In the genomic region with DNA sequence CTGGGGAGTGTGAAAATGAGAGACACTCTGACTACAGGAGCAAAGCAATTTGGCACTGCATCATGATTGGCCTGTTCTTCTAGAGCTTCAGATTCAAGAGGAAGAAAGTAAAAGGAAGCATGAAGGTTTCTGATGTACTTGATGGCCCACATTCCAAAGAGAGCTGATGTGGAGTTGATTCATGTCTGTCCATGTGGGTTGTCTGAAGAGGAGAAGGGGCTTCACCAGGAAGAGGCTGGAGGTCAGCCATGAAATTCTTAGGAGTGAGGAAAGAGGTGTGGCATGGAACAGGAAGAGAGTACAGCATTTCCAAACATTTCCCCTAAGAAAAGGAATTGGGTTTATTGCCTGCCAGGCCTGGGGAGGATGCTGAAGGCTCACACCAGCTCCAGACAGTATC, we compare ENCODE assay signal across 30 cellular contexts.
DNase-seq lines count a peak whose midpoint lies in the region; ATAC-seq and TF ChIP-seq lines count a peak whose summit lies in the region.
"Had no signal": no experiment of that assay in that cellular context is flagged by ENCODE, and none has a peak within 500 bp of the region (broad histone marks: within the 10 kb centered on the region; RNA-seq: fewer than 3 reads in every experiment).

No MANE protein-coding gene starts in this region.

- H3K4me3 ChIP-seq in MG63 (no peak overlapping the region), gastroesophageal sphincter (no peak overlapping the region), skeletal muscle tissue (ENCODE audit: low read length in 3 of 3) (no peak overlapping the region)
- H3K4me3 ChIP-seq: adrenal gland, right atrium auricular region, upper lobe of right lung had no signal

- no peak overlapping the region for H3K4me3 Mint-ChIP-seq in chondrocyte (ENCODE audit: unreplicated experiment)
- no peak overlapping the region for H3K4me3 Mint-ChIP-seq in glutamatergic neuron (ENCODE audit: unreplicated experiment)
- H3K4me3 Mint-ChIP-seq: activated CD4-positive, alpha-beta T cell treated with anti-CD3 and anti-CD28 coated beads, Interleukin-2, amount 10 ng/mL, durations not matched to agents 24 days and 14 days; activated T-cell treated with anti-CD3 and anti-CD28 coated beads, Interleukin-2, amount 50 U/mL, for 24 hours; brain; natural killer cell; stimulated activated effector memory CD8-positive, alpha-beta T cell treated with anti-CD3 and anti-CD28 coated beads, Interleukin-12 subunit alpha, Interleukin-12 subunit beta, amount 100 ng/mL, for 72 hours had no signal

- H3K9me3 ChIP-seq in MG63 (no peaks in the 10 kb centered on the region), gastroesophageal sphincter (no peaks in the 10 kb centered on the region), skeletal muscle tissue (ENCODE audit: control insufficient read depth in 3 of 3, low read length in 3 of 3) (no peaks in the 10 kb centered on the region)
- H3K9me3 ChIP-seq: adrenal gland, right atrium auricular region, upper lobe of right lung had no signal

- TF ChIP-seq CTCF in chondrocyte (IDR thresholded peaks at IDR 0.05) (no peak), gastroesophageal sphincter (IDR thresholded peaks at IDR 0.05) (no peak), glutamatergic neuron (IDR thresholded peaks at IDR 0.05; ENCODE audit: partially characterized antibody, unreplicated experiment) (no peak)

- peaks cover 7 to 52% (median 8%) of the 10 kb centered on the region in 3 donors for H3K4me1 ChIP-seq in gastroesophageal sphincter
- H3K4me1 ChIP-seq in skeletal muscle tissue (ENCODE audit: control insufficient read depth in 3 of 3, insufficient read depth in 3 of 3, low read length in 3 of 3) = peaks cover 39 to 52% (median 40%) of the 10 kb centered on the region in 3 donors
- H3K4me1 ChIP-seq: adrenal gland, parathyroid adenoma had no signal

- H3K9me3 Mint-ChIP-seq in chondrocyte (ENCODE audit: low read depth) (no peaks in the 10 kb centered on the region), glutamatergic neuron (ENCODE audit: unreplicated experiment) (no peaks in the 10 kb centered on the region)
- H3K9me3 Mint-ChIP-seq: activated CD4-positive, alpha-beta T cell treated with anti-CD3 and anti-CD28 coated beads, Interleukin-2, amount 10 ng/mL, durations not matched to agents 24 days and 14 days; activated T-cell treated with anti-CD3 and anti-CD28 coated beads, Interleukin-2, amount 50 U/mL, for 24 hours; natural killer cell; stimulated activated effector memory CD8-positive, alpha-beta T cell treated with anti-CD3 and anti-CD28 coated beads, Interleukin-12 subunit alpha, Interleukin-12 subunit beta, amount 100 ng/mL, for 72 hours had no signal

- peaks cover 56% of the 10 kb centered on the region for H3K4me1 Mint-ChIP-seq in chondrocyte (ENCODE audit: low read depth)
- peaks cover 1% of the 10 kb centered on the region for H3K4me1 Mint-ChIP-seq in glutamatergic neuron (ENCODE audit: low read depth, unreplicated experiment)
- H3K4me1 Mint-ChIP-seq: activated CD4-positive, alpha-beta T cell treated with anti-CD3 and anti-CD28 coated beads, Interleukin-2, amount 10 ng/mL, durations not matched to agents 24 days and 14 days; natural killer cell; stimulated activated effector memory CD8-positive, alpha-beta T cell treated with anti-CD3 and anti-CD28 coated beads, Interleukin-12 subunit alpha, Interleukin-12 subunit beta, amount 100 ng/mL, for 72 hours had no signal

- DNase-seq in MG63 (peak; percentile 21), chondrocyte (ENCODE audit: low spot score) (no peak), glutamatergic neuron (no peak), amniotic stem cell (lab: John Stamatoyannopoulos, UW) (no peak)
- no peak for DNase-seq in activated effector memory CD4-positive, alpha-beta T cell treated with anti-CD3 and anti-CD28 coated beads, Interleukin-2, amount 50 U/mL, for 16 hours
- DNase-seq: activated CD4-positive, alpha-beta T cell treated with anti-CD3 and anti-CD28 coated beads, Interleukin-2, amount 10 ng/mL, durations not matched to agents 24 days and 14 days; activated naive CD4-positive, alpha-beta T cell; activated T-cell treated with anti-CD3 and anti-CD28 coated beads, Interleukin-2, amount 50 U/mL, for 24 hours; adrenal gland; C1 segment of cervical spinal cord; Calu3; DND-41; effector memory CD4-positive, alpha-beta T cell; Karpas-422; left ventricle myocardium superior; MV-4-11; natural killer cell; stimulated activated CD4-positive, alpha-beta T cell treated with anti-CD3 and anti-CD28 coated beads, Interleukin-12 subunit alpha, Interleukin-12 subunit beta, amount 100 ng/mL, for 4 hours; stimulated activated CD4-positive, alpha-beta T cell treated with anti-CD3 and anti-CD28 coated beads, Interleukin-4, amount 100 ng/mL, for 1 hour; substantia nigra; upper lobe of right lung had no signal

- H3K27me3 ChIP-seq in MG63 (no peaks in the 10 kb centered on the region), gastroesophageal sphincter (no peaks in the 10 kb centered on the region), skeletal muscle tissue (ENCODE audit: control insufficient read depth in 3 of 3, insufficient read depth in 3 of 3, low read length in 3 of 3) (no peaks in the 10 kb centered on the region)
- H3K27me3 ChIP-seq: adrenal gland, right atrium auricular region, upper lobe of right lung had no signal

- H3K27ac Mint-ChIP-seq in chondrocyte (ENCODE audit: unreplicated experiment) = peak overlapping the region; percentile 42
- H3K27ac Mint-ChIP-seq in glutamatergic neuron (ENCODE audit: unreplicated experiment) = no peak overlapping the region
- H3K27ac Mint-ChIP-seq: activated CD4-positive, alpha-beta T cell treated with anti-CD3 and anti-CD28 coated beads, Interleukin-2, amount 10 ng/mL, durations not matched to agents 24 days and 14 days; activated T-cell treated with anti-CD3 and anti-CD28 coated beads, Interleukin-2, amount 50 U/mL, for 24 hours; natural killer cell; stimulated activated effector memory CD8-positive, alpha-beta T cell treated with anti-CD3 and anti-CD28 coated beads, Interleukin-12 subunit alpha, Interleukin-12 subunit beta, amount 100 ng/mL, for 72 hours had no signal

- TF ChIP-seq POLR2A in gastroesophageal sphincter (IDR thresholded peaks at IDR 0.05) = no peak

- H3K36me3 Mint-ChIP-seq in chondrocyte (ENCODE audit: low read depth) = no peaks in the 10 kb centered on the region
- no peaks in the 10 kb centered on the region for H3K36me3 Mint-ChIP-seq in glutamatergic neuron (ENCODE audit: unreplicated experiment)
- H3K36me3 Mint-ChIP-seq: brain; natural killer cell; stimulated activated effector memory CD8-positive, alpha-beta T cell treated with anti-CD3 and anti-CD28 coated beads, Interleukin-12 subunit alpha, Interleukin-12 subunit beta, amount 100 ng/mL, for 72 hours had no signal

- no peak for TF ChIP-seq EP300 in gastroesophageal sphincter (IDR thresholded peaks at IDR 0.05)

- ATAC-seq in gastroesophageal sphincter = no peak
- no peak for ATAC-seq in HG03439 (IDR thresholded peaks at IDR 0.05; ENCODE audit: unreplicated experiment)
- ATAC-seq: left ventricle myocardium superior; natural killer cell; Right ventricle myocardium inferior; stimulated activated effector memory CD8-positive, alpha-beta T cell treated with anti-CD3 and anti-CD28 coated beads, Interleukin-12 subunit alpha, Interleukin-12 subunit beta, amount 100 ng/mL, for 72 hours; upper lobe of right lung had no signal

- no peaks in the 10 kb centered on the region for H3K36me3 ChIP-seq in MG63
- no peaks in the 10 kb centered on the region for H3K36me3 ChIP-seq in gastroesophageal sphincter
- no peaks in the 10 kb centered on the region for H3K36me3 ChIP-seq in skeletal muscle tissue (ENCODE audit: control insufficient read depth in 3 of 3, insufficient read depth in 3 of 3, low read length in 3 of 3)
- H3K36me3 ChIP-seq: adrenal gland, right atrium auricular region, upper lobe of right lung had no signal

- no peak overlapping the region for H3K9ac ChIP-seq in skeletal muscle tissue (ENCODE audit: low read depth in 1 of 3, low read length in 3 of 3)
- H3K9ac ChIP-seq: parathyroid adenoma had no signal

- H3K27me3 Mint-ChIP-seq in chondrocyte (ENCODE audit: low read depth) (no peaks in the 10 kb centered on the region), glutamatergic neuron (ENCODE audit: unreplicated experiment) (peaks cover 2% of the 10 kb centered on the region)
- H3K27me3 Mint-ChIP-seq: brain had no signal

- H3K27ac ChIP-seq in gastroesophageal sphincter (peak overlapping the region in 3 of 4 donors; percentile 61 to 73 (median 69)), skeletal muscle tissue (ENCODE audit: low read depth, low read length) (peak overlapping the region; percentile 93)
- H3K27ac ChIP-seq: adrenal gland, HL-60, parathyroid adenoma, upper lobe of right lung had no signal
